Comparison of ENCODE assay signal across 16 cellular contexts in the genomic region with DNA sequence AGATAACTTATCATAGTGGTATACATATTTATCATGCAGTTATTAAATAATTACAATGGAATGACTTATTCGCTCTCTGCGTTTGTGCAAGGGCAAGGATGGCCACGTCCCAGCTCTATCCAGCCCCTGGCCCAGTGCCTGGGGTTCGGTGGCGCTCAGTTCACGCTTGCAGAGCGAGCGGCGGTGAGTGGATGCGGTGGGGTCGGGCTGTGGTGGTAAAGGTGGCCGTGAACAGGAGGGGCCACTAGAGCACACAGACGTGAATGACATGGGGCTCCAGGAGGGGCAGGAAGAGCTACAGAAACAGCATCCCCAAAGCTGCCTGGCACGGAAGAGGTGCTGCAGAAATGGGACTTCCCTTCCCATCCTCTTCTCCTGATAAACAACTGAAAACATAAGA. TPM values are rescaled to one million over a fixed set of nuclear protein-coding genes. Genes with fewer than 3 reads are reported as not detected.
A peak's percentile ranks its signal among the peaks of the same experiment; 100 is the strongest.
DNase-seq lines count a peak whose midpoint lies in the region; ATAC-seq and TF ChIP-seq lines count a peak whose summit lies in the region.
"Had no signal": no experiment of that assay in that cellular context is flagged by ENCODE, and none has a peak within 500 bp of the region (broad histone marks: within the 10 kb centered on the region; RNA-seq: fewer than 3 reads in every experiment).

No MANE protein-coding gene starts in this region.

- intact Hi-C loops in CD14-positive monocyte (cut with micrococcal nuclease) (no loop called here), activated B cell treated with CpG ODN at 0.5 μM for 24 hours (cut with micrococcal nuclease) (loop anchor here (1.0 kb wide), 1 partner anchor 8 kb away; no protein-coding TSS in a partner anchor)

- TF ChIP-seq CTCF in CD14-positive monocyte (IDR thresholded peaks at IDR 0.05) (no peak), activated B cell treated with CpG ODN at 0.5 μM for 24 hours (IDR thresholded peaks at IDR 0.05) (no peak), nephron (IDR thresholded peaks at IDR 0.05; ENCODE audit: unreplicated experiment in 3 of 3) (no peak)

- H3K9me3 Mint-ChIP-seq in CD14-positive monocyte (peaks cover 0 to 5% (median 0%) of the 10 kb centered on the region in 7 donors), activated B cell treated with CpG ODN at 0.5 μM for 24 hours (peaks cover 2% of the 10 kb centered on the region), nephron (no peaks in the 10 kb centered on the region)

- H3K27ac Mint-ChIP-seq in CD14-positive monocyte, result peak overlapping the region in 3 of 7 donors; percentile 64 to 78 (median 67)
- H3K27ac Mint-ChIP-seq in activated B cell treated with CpG ODN at 0.5 μM for 24 hours, result peak overlapping the region; percentile 80
- H3K27ac Mint-ChIP-seq in nephron, result peak overlapping the region in 2 of 3 experiments; percentile 0 to 7

- DNase-seq in CD14-positive monocyte (ENCODE audit: low spot score) (no peak), activated B cell treated with CpG ODN at 0.5 μM for 24 hours (no peak), SW 1271 (lab: John Stamatoyannopoulos, UW) (no peak), NCI-H2029 (lab: John Stamatoyannopoulos, UW) (no peak)
- DNase-seq: DMS 273 treated with DMSO at 0.1 percent for 48 hours; NCI-H1417 treated with DMSO at 0.1 percent for 48 hours; NCI-H226; NCI-H526 treated with DMSO at 0.1 percent for 48 hours; NK-92 treated with Interleukin-12 subunit alpha and Interleukin-12 subunit beta, amount 100 ng/mL, for 24 hours; SK-N-SH had no signal

- peak overlapping the region; percentile 72 for H3K4me2 ChIP-seq in BLaER1
- H3K4me2 ChIP-seq: SK-N-SH had no signal

- ATAC-seq in activated B cell treated with CpG ODN at 0.5 μM for 24 hours (ENCODE audit: low read depth) (no peak), HG03571 (IDR thresholded peaks at IDR 0.05; ENCODE audit: unreplicated experiment) (no peak)

- H3K9me3 ChIP-seq in BLaER1, result no peaks in the 10 kb centered on the region
- H3K9me3 ChIP-seq: SK-N-SH had no signal

- no peaks in the 10 kb centered on the region for H3K27me3 ChIP-seq in BLaER1

- H3K36me3 Mint-ChIP-seq in CD14-positive monocyte (peaks cover 10 to 15% of the 10 kb centered on the region in 2 donors), activated B cell treated with CpG ODN at 0.5 μM for 24 hours (ENCODE audit: low read depth) (peaks cover 17% of the 10 kb centered on the region), nephron (ENCODE audit: low read depth) (no peaks in the 10 kb centered on the region)

- H3K27ac ChIP-seq in BLaER1, result peak overlapping the region; percentile 75

- peaks cover 61% of the 10 kb centered on the region for H3K4me1 ChIP-seq in BLaER1

- H4K20me1 ChIP-seq in BLaER1, result no peaks in the 10 kb centered on the region

- CTCF ChIA-PET in activated B cell treated with CpG ODN at 0.5 μM for 24 hours (lab: Charles Lee), result interaction anchor here (1.0 to 2.9 kb wide), 4 partner anchors 25 to 108 kb away, joined by 3 to 13 read pairs (median 6); no protein-coding TSS in a partner anchor

- H3K4me1 Mint-ChIP-seq in CD14-positive monocyte, result peaks cover 79% of the 10 kb centered on the region
- H3K4me1 Mint-ChIP-seq in activated B cell treated with CpG ODN at 0.5 μM for 24 hours, result peaks cover 75% of the 10 kb centered on the region
- H3K4me1 Mint-ChIP-seq in nephron, result peaks cover 24% of the 10 kb centered on the region

- POLR2A ChIA-PET in activated B cell treated with CpG ODN at 0.5 μM for 24 hours (lab: Charles Lee), result interaction anchor here (0.7 to 7.0 kb wide), 7 partner anchors 9 to 100 kb away, joined by 3 to 41 read pairs (median 6); partner anchors contain the start of gene IRF8

- H3K4me3 ChIP-seq in BLaER1, result no peak overlapping the region

- H3K27me3 Mint-ChIP-seq in CD14-positive monocyte (ENCODE audit: low read depth in 3 of 3) (peaks cover 0 to 8% (median 2%) of the 10 kb centered on the region in 3 donors), activated B cell treated with CpG ODN at 0.5 μM for 24 hours (no peaks in the 10 kb centered on the region), nephron (ENCODE audit: low read depth) (peaks cover 69% of the 10 kb centered on the region)

- no peaks in the 10 kb centered on the region for H3K36me3 ChIP-seq in BLaER1

- H3K4me3 Mint-ChIP-seq in CD14-positive monocyte (peak overlapping the region; percentile 22 to 35), activated B cell treated with CpG ODN at 0.5 μM for 24 hours (no peak overlapping the region), nephron (no peak overlapping the region)

- H3K9ac ChIP-seq in BLaER1, result peak overlapping the region; percentile 36; the same call in 1 of the 2 replicates
- H3K9ac ChIP-seq: SK-N-SH had no signal

RNA-seq across cellular contexts. Expression of gene IRF8, which starts 28.4 kb away (rescaled TPM):
- polyA plus RNA-seq in CD14-positive monocyte, result 100 to 1,000 TPM; 157 to 187 TPM
- 234 and 248 TPM in 2 replicates for total RNA-seq in activated B cell treated with CpG ODN at 0.5 μM for 24 hours
- total RNA-seq: LHCN-M2 had no signal
- polyA plus RNA-seq: AG04450, BJ, SK-N-SH had no signal

Comparison
In these comparisons a context has a peak if more than half of its experiments do, and no peak if none do; other contexts are left out.
1. H3K4me3 Mint-ChIP-seq: peak in CD14-positive monocyte (2 of 2); none in activated B cell treated with CpG ODN at 0.5 μM for 24 hours (single experiment) and nephron (0 of 3).